12 cellular contexts compared by ENCODE assay signal in genomic region chr15:89845305-89845893, GRCh38. TPM values are rescaled to one million over a fixed set of nuclear protein-coding genes. Genes with fewer than 3 reads are reported as not detected.
DNase-seq lines count a peak whose midpoint lies in the region; ATAC-seq and TF ChIP-seq lines count a peak whose summit lies in the region.
"Had no signal": no experiment of that assay in that cellular context is flagged by ENCODE, and none has a peak within 500 bp of the region (broad histone marks: within the 10 kb centered on the region; RNA-seq: fewer than 3 reads in every experiment).

No MANE protein-coding gene starts in this region.

- ATAC-seq in Right ventricle myocardium superior (ENCODE audit: poor library complexity), result no peak
- ATAC-seq in left lung, result peak; percentile 87
- no peak for ATAC-seq in GM19455 (IDR thresholded peaks at IDR 0.05; ENCODE audit: unreplicated experiment)

- peaks cover 2% of the 10 kb centered on the region for H3K36me3 ChIP-seq in cardiac muscle cell
- H3K36me3 ChIP-seq in left lung, result peaks cover 0 to 18% of the 10 kb centered on the region in 2 donors
- peaks cover 0 to 80% (median 14%) of the 10 kb centered on the region in 6 donors for H3K36me3 ChIP-seq in spleen

- H3K9me3 ChIP-seq in cardiac muscle cell (ENCODE audit: low read depth) (no peaks in the 10 kb centered on the region), left lung (no peaks in the 10 kb centered on the region), spleen (no peaks in the 10 kb centered on the region)
- H3K9me3 ChIP-seq: BE2C had no signal

- H3K27ac Mint-ChIP-seq in brain, result peak overlapping the region in 3 of 5 experiments; percentile 13 to 51 (median 47)

- no peaks in the 10 kb centered on the region for H3K9me3 Mint-ChIP-seq in brain
- H3K9me3 Mint-ChIP-seq: neural crest cell had no signal

- TF ChIP-seq POLR2A in spleen (IDR thresholded peaks at IDR 0.05), result no peak

- H3K36me3 Mint-ChIP-seq in brain, result peaks cover 63% of the 10 kb centered on the region

- 75 to 93% (median 89%) methylated on average over 5 of the region's 5 CpGs for WGBS in spleen, 5 donors

- no peaks in the 10 kb centered on the region for H3K4me1 ChIP-seq in cardiac muscle cell (ENCODE audit: low read depth)
- peaks cover 7 to 59% of the 10 kb centered on the region in 2 donors for H3K4me1 ChIP-seq in left lung
- H3K4me1 ChIP-seq in spleen, result peaks cover 0 to 30% (median 6%) of the 10 kb centered on the region in 6 donors

- H3K4me1 Mint-ChIP-seq in brain, result no peaks in the 10 kb centered on the region
- H3K4me1 Mint-ChIP-seq: neural crest cell had no signal

- H3K27me3 ChIP-seq in cardiac muscle cell (no peaks in the 10 kb centered on the region), left lung (no peaks in the 10 kb centered on the region), spleen (replicated peaks in 1 of 7) (no peaks in the 10 kb centered on the region)
- H3K27me3 ChIP-seq: BE2C had no signal

- H3K27ac ChIP-seq in cardiac muscle cell, result peak overlapping the region; percentile 23
- peak overlapping the region in 1 of 2 donors; percentile 64 for H3K27ac ChIP-seq in left lung
- H3K27ac ChIP-seq in spleen, result no peak overlapping the region

- peak in 1 of 2 donors; percentile 89 for DNase-seq in cardiac muscle cell (ENCODE audit: low read depth in 1 of 2, low spot score in 1 of 2)
- DNase-seq in Right ventricle myocardium superior, result no peak
- no peak for DNase-seq in left lung
- no peak for DNase-seq in DMS53 treated with DMSO at 0.1 percent for 48 hours (lab: John Stamatoyannopoulos, UW; ENCODE audit: unreplicated experiment)
- no peak for DNase-seq in spleen
- no peak for DNase-seq in NCI-H2081 (lab: John Stamatoyannopoulos, UW)
- DNase-seq: activated CD8-positive, alpha-beta memory T cell treated with anti-CD3 and anti-CD28 coated beads for 24 hours; BE2C; NCI-H526 had no signal

- H3K4me3 Mint-ChIP-seq in brain, result no peak overlapping the region
- H3K4me3 Mint-ChIP-seq: neural crest cell had no signal

- TF ChIP-seq CTCF in cardiac muscle cell (IDR thresholded peaks at IDR 0.05; ENCODE audit: low read depth, low read length) (no peak), brain (conservative IDR thresholded peaks at IDR 0.05) (no peak), left lung (IDR thresholded peaks at IDR 0.05) (no peak), spleen (IDR thresholded peaks at IDR 0.05 in 8 of 11, conservative IDR thresholded peaks at IDR 0.05 in 3 of 11) (no peak)

- H3K27me3 Mint-ChIP-seq in brain, result no peaks in the 10 kb centered on the region

- H3K4me3 ChIP-seq in cardiac muscle cell, result no peak overlapping the region
- no peak overlapping the region for H3K4me3 ChIP-seq in left lung
- H3K4me3 ChIP-seq in spleen, result no peak overlapping the region

- intact Hi-C loops in Right ventricle myocardium superior (cut with DNase I) (no loop called here), left lung (cut with DNase I) (no loop called here), spleen (cut with DNase I; ENCODE audit: low total_unique reads) (no loop called here)

RNA-seq across cellular contexts. Expression of gene ANPEP, which starts 30.7 kb away (rescaled TPM):
- total RNA-seq in cardiac muscle cell, result 0.21 TPM in 1 of 2 replicates, not detected in the other
- 0.17 and 0.20 TPM in 2 replicates for polyA plus RNA-seq in cardiac muscle cell
- 6.6 TPM for total RNA-seq in Right ventricle myocardium superior
- polyA plus RNA-seq in brain (ENCODE audit: insufficient read depth, low read depth, low replicate concordance), result 3.1 TPM
- 100 to 1,000 TPM in 1 of 2 donors, 10 to 100 TPM in 1; 27.2 to 139 TPM for total RNA-seq in left lung
- total RNA-seq in spleen, result 100 to 1,000 TPM in 1 of 7 donors, 10 to 100 TPM in 6; 16.6 to 226 (median 35.1) TPM
- 10 to 100 TPM in 1 of 3 donors, 1 to 10 TPM in 2; 1.3 to 11.0 (median 7.7) TPM for polyA plus RNA-seq in spleen

RNA-seq across cellular contexts. Expression of gene AP3S2, which starts 48.4 kb away (rescaled TPM):
- 37.9 and 50.2 TPM in 2 replicates for total RNA-seq in cardiac muscle cell
- 31.0 and 34.6 TPM in 2 replicates for polyA plus RNA-seq in cardiac muscle cell
- total RNA-seq in Right ventricle myocardium superior, result 47.5 TPM
- 34.1 TPM for polyA plus RNA-seq in brain (ENCODE audit: insufficient read depth, low read depth, low replicate concordance)
- total RNA-seq in left lung, result 10 to 100 TPM; 34.2 to 34.8 TPM
- total RNA-seq in spleen, result 10 to 100 TPM; 30.4 to 54.9 (median 34.9) TPM
- polyA plus RNA-seq in spleen, result 10 to 100 TPM in 1 of 3 donors, 1 to 10 TPM in 2; 5.4 to 14.3 (median 6.7) TPM
